15 cellular contexts compared by ENCODE assay signal in genomic region chrX:10135561-10136399, GRCh38. TPM values are rescaled to one million over a fixed set of nuclear protein-coding genes. Genes with fewer than 3 reads are reported as not detected.
A peak's percentile ranks its signal among the peaks of the same experiment; 100 is the strongest.
DNase-seq lines count a peak whose midpoint lies in the region; ATAC-seq, FAIRE-seq and TF ChIP-seq lines count a peak whose summit lies in the region.
"Had no signal": no experiment of that assay in that cellular context is flagged by ENCODE, and none has a peak within 500 bp of the region (broad histone marks: within the 10 kb centered on the region; RNA-seq: fewer than 3 reads in every experiment).

No MANE protein-coding gene starts in this region.

- H3K27me3 ChIP-seq in bronchial epithelial cell (ENCODE audit: control insufficient read depth, insufficient read depth, low read length), result no peaks in the 10 kb centered on the region
- H3K27me3 ChIP-seq in trophoblast cell (ENCODE audit: insufficient read depth, low read length), result no peaks in the 10 kb centered on the region
- no peaks in the 10 kb centered on the region for H3K27me3 ChIP-seq in BE2C
- H3K27me3 ChIP-seq: BLaER1 had no signal

- WGBS in trophoblast cell (ENCODE audit: extremely low coverage, insufficient coverage, insufficient read length), result no CpG with 5 or more reads among the region's 28 CpGs

- no peak for ATAC-seq in HG03457 (IDR thresholded peaks at IDR 0.05; ENCODE audit: unreplicated experiment)
- ATAC-seq: GM12878, HCT116 had no signal

- no peak overlapping the region for H3K27ac ChIP-seq in trophoblast cell (ENCODE audit: low read depth, low read length)
- H3K27ac ChIP-seq: 22Rv1, BLaER1 had no signal

- H3K9ac ChIP-seq in trophoblast cell (ENCODE audit: low read length), result no peak overlapping the region
- H3K9ac ChIP-seq: BLaER1 had no signal

- TF ChIP-seq POLR2A in H54 (IDR thresholded peaks at IDR 0.05; ENCODE audit: low read depth, low read length), result no peak

- no peak overlapping the region for H2BK120ac ChIP-seq in trophoblast cell (ENCODE audit: insufficient read depth, low read length, poor library complexity)

- no peak overlapping the region for H2AK5ac ChIP-seq in trophoblast cell (ENCODE audit: low read length)

- peak; percentile 18 for FAIRE-seq in bronchial epithelial cell (lab: Jason Lieb, UNC)
- FAIRE-seq in H54 (lab: Jason Lieb, UNC), result no peak
- FAIRE-seq: GM12878, GM18507 had no signal

- no peak overlapping the region for H3K18ac ChIP-seq in trophoblast cell (ENCODE audit: low read length)

- H2BK5ac ChIP-seq in trophoblast cell (ENCODE audit: low read depth, low read length, poor library complexity), result no peak overlapping the region

- H3K4me1 ChIP-seq in trophoblast cell (ENCODE audit: control insufficient read depth in 1 of 2, insufficient read depth in 2 of 2, low read length in 2 of 2), result peaks cover 3 to 5% of the 10 kb centered on the region in 2 experiments
- no peaks in the 10 kb centered on the region for H3K4me1 ChIP-seq in BE2C

- H3K23ac ChIP-seq in trophoblast cell (ENCODE audit: low read length), result no peak overlapping the region

- H2AFZ ChIP-seq in trophoblast cell (ENCODE audit: insufficient read depth, low read length, poor library complexity), result no peak overlapping the region

- H3K9me3 ChIP-seq in trophoblast cell (ENCODE audit: insufficient read depth, low read depth, low read length) (no peaks in the 10 kb centered on the region), BE2C (no peaks in the 10 kb centered on the region)
- H3K9me3 ChIP-seq: Caco-2 had no signal

- TF ChIP-seq CTCF in bronchial epithelial cell (IDR thresholded peaks at IDR 0.05; ENCODE audit: insufficient read depth, low read length, severe bottlenecking), result no peak
- TF ChIP-seq CTCF in BE2C (IDR thresholded peaks at IDR 0.05; ENCODE audit: low read depth, low read length), result no peak

- H3K4ac ChIP-seq in trophoblast cell (ENCODE audit: low read depth, low read length), result no peak overlapping the region

- peaks cover 3% of the 10 kb centered on the region for H3K79me1 ChIP-seq in trophoblast cell (ENCODE audit: low read length)

- H2BK12ac ChIP-seq in trophoblast cell (ENCODE audit: low read length), result no peak overlapping the region

- DNase-seq in DMS79 treated with DMSO at 0.1 percent for 48 hours (lab: John Stamatoyannopoulos, UW) (peak; percentile 41), DMS79 (lab: John Stamatoyannopoulos, UW) (no peak), bronchial epithelial cell (ENCODE audit: low read depth) (no peak), trophoblast cell (no peak), SIG-M5 treated with dmso at 0.1 percent for 504 hours (lab: John Stamatoyannopoulos, UW; ENCODE audit: unreplicated experiment) (no peak), BE2C (no peak), H54 (ENCODE audit: insufficient read length, low spot score) (no peak)
- DNase-seq: Caco-2; CD8-positive, alpha-beta memory T cell had no signal

- no peak overlapping the region for H4K91ac ChIP-seq in trophoblast cell (ENCODE audit: low read depth, low read length)

- H4K8ac ChIP-seq in trophoblast cell (ENCODE audit: low read depth, low read length), result no peak overlapping the region

- H3K14ac ChIP-seq in trophoblast cell (ENCODE audit: low read length), result no peak overlapping the region

- no peak overlapping the region for H3K4me3 ChIP-seq in bronchial epithelial cell (ENCODE audit: low read depth, low read length)
- peak overlapping the region; percentile 1 for H3K4me3 ChIP-seq in trophoblast cell (ENCODE audit: low read depth, low read length)
- H3K4me3 ChIP-seq in BE2C (ENCODE audit: low read depth, low read length), result no peak overlapping the region
- H3K4me3 ChIP-seq: BLaER1, GM12878 had no signal

- H3K36me3 ChIP-seq in bronchial epithelial cell (ENCODE audit: control insufficient read depth, insufficient read depth, low read length), result peaks cover 4% of the 10 kb centered on the region
- H3K36me3 ChIP-seq in trophoblast cell (ENCODE audit: control insufficient read depth in 1 of 2, insufficient read depth in 2 of 2, low read length in 2 of 2), result peaks cover 38 to 40% of the 10 kb centered on the region in 2 experiments
- H3K36me3 ChIP-seq in BE2C, result no peaks in the 10 kb centered on the region

- no peak overlapping the region for H3K4me2 ChIP-seq in trophoblast cell (ENCODE audit: low read length)
- H3K4me2 ChIP-seq: BLaER1 had no signal

- peaks cover 1% of the 10 kb centered on the region for H3K79me2 ChIP-seq in trophoblast cell (ENCODE audit: control insufficient read depth, insufficient read depth, low read length, poor library complexity)

- no peak overlapping the region for H4K12ac ChIP-seq in trophoblast cell (ENCODE audit: low read depth, low read length)

RNA-seq across cellular contexts. Expression of gene CLCN4, which starts 21.0 kb away (rescaled TPM):
- 1.3 and 2.4 TPM in 2 replicates for total RNA-seq in bronchial epithelial cell
- polyA plus RNA-seq in trophoblast cell (2013), result 1.4 TPM in 2 replicates
- polyA plus RNA-seq in BE2C (2012; ENCODE audit: insufficient read depth, insufficient read length, low read depth), result 9.4 TPM
- polyA plus RNA-seq: CD8-positive, alpha-beta memory T cell had no signal
